Comparison of ENCODE assay signal across 9 cellular contexts in the genomic region with DNA sequence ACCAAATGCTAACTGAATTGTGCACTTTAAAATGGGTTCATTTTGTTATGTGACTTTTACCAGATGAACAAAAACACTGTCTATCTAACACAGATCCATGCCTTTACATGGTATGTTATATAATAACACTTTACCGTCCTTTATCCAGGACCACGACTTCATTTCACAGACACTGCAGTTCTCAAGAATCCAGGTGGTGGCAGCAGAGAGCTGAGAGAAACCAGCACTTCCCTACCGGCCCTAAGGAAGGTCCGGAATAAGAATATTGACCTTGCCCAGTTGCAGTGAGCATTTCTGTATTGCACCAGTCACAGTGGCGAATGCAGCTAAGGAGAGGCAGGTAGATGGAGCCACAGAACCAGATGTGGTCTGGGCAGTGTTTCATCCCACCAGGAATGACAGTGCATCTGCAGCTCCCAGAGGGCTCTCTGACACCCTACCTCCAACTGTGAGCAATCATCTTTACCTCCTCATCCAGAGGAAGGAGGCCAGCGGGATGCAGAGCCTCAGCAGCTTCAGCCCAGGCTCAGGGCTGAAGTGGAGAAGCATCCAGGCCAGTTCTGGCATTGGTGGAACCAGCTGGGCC. TPM values are rescaled to one million over a fixed set of nuclear protein-coding genes. Genes with fewer than 3 reads are reported as not detected.
DNase-seq lines count a peak whose midpoint lies in the region; ATAC-seq and TF ChIP-seq lines count a peak whose summit lies in the region.
"Had no signal": no experiment of that assay in that cellular context is flagged by ENCODE, and none has a peak within 500 bp of the region (broad histone marks: within the 10 kb centered on the region; RNA-seq: fewer than 3 reads in every experiment).

No MANE protein-coding gene starts in this region.

- H4K20me1 ChIP-seq in Karpas-422 (ENCODE audit: insufficient read depth, low read depth, low read length), result peaks cover 6% of the 10 kb centered on the region; the same call in 1 of the 2 replicates
- no peaks in the 10 kb centered on the region for H4K20me1 ChIP-seq in SK-N-SH (ENCODE audit: insufficient read depth)
- no peaks in the 10 kb centered on the region for H4K20me1 ChIP-seq in mammary epithelial cell (ENCODE audit: insufficient read depth, low read length)
- H4K20me1 ChIP-seq: BLaER1 had no signal

- H3K9ac ChIP-seq in Karpas-422 (ENCODE audit: low read length), result no peak overlapping the region
- H3K9ac ChIP-seq in SK-N-SH, result no peak overlapping the region
- no peak overlapping the region for H3K9ac ChIP-seq in mammary epithelial cell (ENCODE audit: insufficient read depth, low read length)
- H3K9ac ChIP-seq: BLaER1 had no signal

- intact Hi-C loops in mammary epithelial cell (cut with micrococcal nuclease), result loop anchor here (1.0 to 5.0 kb wide), 5 partner anchors 96 to 1021 kb away; no protein-coding TSS in a partner anchor

- no peaks in the 10 kb centered on the region for H3F3A ChIP-seq in SK-N-SH (replicated peaks; ENCODE audit: insufficient read depth)

- dilution Hi-C loops in mammary epithelial cell (cut with HindIII; ENCODE audit: low sequenced_read_pairs), result no loop called here

- H3K4me2 ChIP-seq in Karpas-422 (ENCODE audit: low read depth, low read length, poor library complexity, severe bottlenecking) (no peak overlapping the region), SK-N-SH (no peak overlapping the region), mammary epithelial cell (ENCODE audit: insufficient read depth, low read depth, low read length) (no peak overlapping the region)
- H3K4me2 ChIP-seq: BLaER1 had no signal

- H3K9me3 ChIP-seq in Karpas-422 (ENCODE audit: low read length) (no peaks in the 10 kb centered on the region), SK-N-SH (no peaks in the 10 kb centered on the region), mammary epithelial cell (replicated peaks; ENCODE audit: insufficient read depth, low read length) (no peaks in the 10 kb centered on the region)
- H3K9me3 ChIP-seq: BLaER1 had no signal

- TF ChIP-seq EP300 in SK-N-SH (IDR thresholded peaks at IDR 0.05; ENCODE audit: borderline replicate concordance in 1 of 2, low read depth in 1 of 2, low read length in 1 of 2), result no peak

- no peak overlapping the region for H2AFZ ChIP-seq in Karpas-422 (ENCODE audit: low read length)
- no peak overlapping the region for H2AFZ ChIP-seq in SK-N-SH (ENCODE audit: low read depth)
- H2AFZ ChIP-seq in mammary epithelial cell (ENCODE audit: low read depth, low read length), result no peak overlapping the region

- no peak overlapping the region for H3K4me3 ChIP-seq in Karpas-422 (ENCODE audit: low read length)
- H3K4me3 ChIP-seq in SK-N-SH (ENCODE audit: low read depth in 2 of 2, low read length in 1 of 2), result no peak overlapping the region
- no peak overlapping the region for H3K4me3 ChIP-seq in mammary epithelial cell (replicated peaks in 1 of 3; ENCODE audit: insufficient read depth in 1 of 3, low read depth in 2 of 3, low read length in 3 of 3)
- H3K4me3 ChIP-seq: BLaER1 had no signal

- POLR2A ChIA-PET in SK-N-SH (lab: Yijun Ruan, JAX), result interaction anchor here (0.6 kb wide), 1 partner anchor 264 kb away, joined by 3 read pairs; no protein-coding TSS in a partner anchor

- WGBS in SK-N-SH (ENCODE audit: low lambda C conversion rate), result 7% methylated on average over 5 of the region's 6 CpGs
- 8% methylated on average over 6 of the region's 6 CpGs for WGBS in mammary epithelial cell (ENCODE audit: low coverage, missing lambda C conversion rate)

- DNase-seq in NCI-H1092 treated with DMSO at 0.1 percent for 48 hours (lab: John Stamatoyannopoulos, UW), result peak; percentile 21
- no peak for DNase-seq in NCI-H1092 (lab: John Stamatoyannopoulos, UW)
- peak; percentile 91 for DNase-seq in Karpas-422
- peak; percentile 74 for DNase-seq in SK-N-SH
- DNase-seq in mammary epithelial cell, result peak; percentile 35
- peak; percentile 65 for DNase-seq in left lobe of liver (ENCODE audit: low spot score)
- DNase-seq in superior temporal gyrus (ENCODE audit: extremely low spot score), result peak; percentile 62

- ATAC-seq in left lobe of liver (peak; percentile 82), GM19324 (IDR thresholded peaks at IDR 0.05; ENCODE audit: low FRiP score, unreplicated experiment) (no peak)

- peak; percentile 87 for TF ChIP-seq RAD21 in SK-N-SH (IDR thresholded peaks at IDR 0.05; ENCODE audit: low read length)

- H3K27ac ChIP-seq in Karpas-422 (ENCODE audit: low read length), result no peak overlapping the region
- H3K27ac ChIP-seq in SK-N-SH (ENCODE audit: low read depth in 2 of 2, low read length in 1 of 2), result no peak overlapping the region
- H3K27ac ChIP-seq in mammary epithelial cell (ENCODE audit: insufficient read depth, low read depth, low read length), result no peak overlapping the region
- H3K27ac ChIP-seq: BLaER1 had no signal

- H3K79me2 ChIP-seq in Karpas-422 (ENCODE audit: low read length) (no peaks in the 10 kb centered on the region), SK-N-SH (ENCODE audit: insufficient read depth) (no peaks in the 10 kb centered on the region), mammary epithelial cell (ENCODE audit: insufficient read depth, low read length) (no peaks in the 10 kb centered on the region)

- TF ChIP-seq CTCF in SK-N-SH (IDR thresholded peaks at IDR 0.05) (peak; percentile 86), mammary epithelial cell (conservative IDR thresholded peaks at IDR 0.05 in 1 of 2, IDR thresholded peaks at IDR 0.05 in 1 of 2; ENCODE audit: extremely low read depth in 1 of 2, insufficient read depth in 1 of 2, low read depth in 1 of 2, low read length in 2 of 2) (peak; percentile 90 to 92)

- in situ Hi-C loops in mammary epithelial cell (cut with MboI; ENCODE audit: low sequenced_read_pairs in 2 of 2), result loop anchor here in 1 of 2 donors (10.0 kb wide), 2 partner anchors 88 to 178 kb away; no protein-coding TSS in a partner anchor

- H3K36me3 ChIP-seq in Karpas-422 (ENCODE audit: insufficient read depth, low read length) (no peaks in the 10 kb centered on the region), SK-N-SH (replicated peaks in 1 of 2; ENCODE audit: control insufficient read depth in 1 of 2, insufficient read depth in 2 of 2, low read length in 1 of 2) (no peaks in the 10 kb centered on the region), mammary epithelial cell (ENCODE audit: insufficient read depth, low read length) (no peaks in the 10 kb centered on the region)
- H3K36me3 ChIP-seq: BLaER1 had no signal

- no peaks in the 10 kb centered on the region for H3K9me2 ChIP-seq in Karpas-422 (replicated peaks; ENCODE audit: insufficient read depth, low read length)
- no peaks in the 10 kb centered on the region for H3K9me2 ChIP-seq in SK-N-SH

- H3K27me3 ChIP-seq in Karpas-422 (ENCODE audit: low read length), result no peaks in the 10 kb centered on the region
- H3K27me3 ChIP-seq in SK-N-SH (ENCODE audit: insufficient read depth), result no peaks in the 10 kb centered on the region
- H3K27me3 ChIP-seq in mammary epithelial cell (ENCODE audit: insufficient read depth, low read length), result no peaks in the 10 kb centered on the region
- H3K27me3 ChIP-seq: BLaER1 had no signal

- no TSS peak for BruUV-seq in mammary epithelial cell (replicated peaks; lab: Mats Ljungman, UMichigan)

- CTCF ChIA-PET in SK-N-SH (lab: Yijun Ruan, JAX), result interaction anchor here (0.6 to 6.6 kb wide), 52 partner anchors 9 to 275 kb away, joined by 3 to 91 read pairs (median 4); a partner anchor contains a TSS
- CTCF ChIA-PET in mammary epithelial cell (lab: Charles Lee; ENCODE audit: low non-redundant PET), result interaction anchor here (0.5 to 0.8 kb wide), 3 partner anchors 10 to 422 kb away, joined by 3 to 8 read pairs (median 4); no protein-coding TSS in a partner anchor

- H3K4me1 ChIP-seq in Karpas-422 (ENCODE audit: low read length) (peaks cover 9% of the 10 kb centered on the region), SK-N-SH (ENCODE audit: control insufficient read depth in 1 of 2, insufficient read depth in 2 of 2, low read depth in 1 of 2, low read length in 1 of 2) (peaks cover 0 to 6% of the 10 kb centered on the region in 2 experiments; a peak in 1 of 4 replicates), mammary epithelial cell (ENCODE audit: insufficient read depth, low read length) (peaks cover 11% of the 10 kb centered on the region)

TF ChIP-seq in SK-N-SH, 30 proteins besides CTCF, POLR2A, EP300 and RAD21:
- TF ChIP-seq SMC3 (IDR thresholded peaks at IDR 0.05; ENCODE audit: low read depth, low read length) (peak; percentile 71), GABPA (IDR thresholded peaks at IDR 0.05; ENCODE audit: low read depth) (no peak), ELF1 (IDR thresholded peaks at IDR 0.05) (no peak)
- TF ChIP-seq, protein P1, sequence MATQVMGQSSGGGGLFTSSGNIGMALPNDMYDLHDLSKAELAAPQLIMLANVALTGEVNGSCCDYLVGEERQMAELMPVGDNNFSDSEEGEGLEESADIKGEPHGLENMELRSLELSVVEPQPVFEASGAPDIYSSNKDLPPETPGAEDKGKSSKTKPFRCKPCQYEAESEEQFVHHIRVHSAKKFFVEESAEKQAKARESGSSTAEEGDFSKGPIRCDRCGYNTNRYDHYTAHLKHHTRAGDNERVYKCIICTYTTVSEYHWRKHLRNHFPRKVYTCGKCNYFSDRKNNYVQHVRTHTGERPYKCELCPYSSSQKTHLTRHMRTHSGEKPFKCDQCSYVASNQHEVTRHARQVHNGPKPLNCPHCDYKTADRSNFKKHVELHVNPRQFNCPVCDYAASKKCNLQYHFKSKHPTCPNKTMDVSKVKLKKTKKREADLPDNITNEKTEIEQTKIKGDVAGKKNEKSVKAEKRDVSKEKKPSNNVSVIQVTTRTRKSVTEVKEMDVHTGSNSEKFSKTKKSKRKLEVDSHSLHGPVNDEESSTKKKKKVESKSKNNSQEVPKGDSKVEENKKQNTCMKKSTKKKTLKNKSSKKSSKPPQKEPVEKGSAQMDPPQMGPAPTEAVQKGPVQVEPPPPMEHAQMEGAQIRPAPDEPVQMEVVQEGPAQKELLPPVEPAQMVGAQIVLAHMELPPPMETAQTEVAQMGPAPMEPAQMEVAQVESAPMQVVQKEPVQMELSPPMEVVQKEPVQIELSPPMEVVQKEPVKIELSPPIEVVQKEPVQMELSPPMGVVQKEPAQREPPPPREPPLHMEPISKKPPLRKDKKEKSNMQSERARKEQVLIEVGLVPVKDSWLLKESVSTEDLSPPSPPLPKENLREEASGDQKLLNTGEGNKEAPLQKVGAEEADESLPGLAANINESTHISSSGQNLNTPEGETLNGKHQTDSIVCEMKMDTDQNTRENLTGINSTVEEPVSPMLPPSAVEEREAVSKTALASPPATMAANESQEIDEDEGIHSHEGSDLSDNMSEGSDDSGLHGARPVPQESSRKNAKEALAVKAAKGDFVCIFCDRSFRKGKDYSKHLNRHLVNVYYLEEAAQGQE (IDR thresholded peaks at IDR 0.05; ENCODE audit: low read depth, low read length), result no peak

RNA-seq across cellular contexts. Expression of a gene that starts 44.6 kb away (rescaled TPM):
- total RNA-seq in Karpas-422 (2014; rRNA removed; shearing (Covaris generic); ENCODE audit: low replicate concordance), result 26.2 and 103 TPM in 2 replicates
- polyA plus RNA-seq in SK-N-SH (2012; rRNA removed) (14.3 and 16.0 TPM in 2 replicates), mammary epithelial cell (6.7 TPM)
- polyA plus RNA-seq in SK-N-SH (2012; cell fraction: cytosol; rRNA removed), result 5.9 and 10.5 TPM in 2 replicates
- 23.9 and 26.9 TPM in 2 replicates for polyA plus RNA-seq in SK-N-SH (2012; cell fraction: nucleus; rRNA removed)
- total RNA-seq in mammary epithelial cell (10 to 100 TPM; 25.5 to 41.0 TPM), left lobe of liver (29.0 TPM)
- 7.9 TPM for polyA minus RNA-seq in mammary epithelial cell
